29 cellular contexts compared by ENCODE assay signal in the genomic region with DNA sequence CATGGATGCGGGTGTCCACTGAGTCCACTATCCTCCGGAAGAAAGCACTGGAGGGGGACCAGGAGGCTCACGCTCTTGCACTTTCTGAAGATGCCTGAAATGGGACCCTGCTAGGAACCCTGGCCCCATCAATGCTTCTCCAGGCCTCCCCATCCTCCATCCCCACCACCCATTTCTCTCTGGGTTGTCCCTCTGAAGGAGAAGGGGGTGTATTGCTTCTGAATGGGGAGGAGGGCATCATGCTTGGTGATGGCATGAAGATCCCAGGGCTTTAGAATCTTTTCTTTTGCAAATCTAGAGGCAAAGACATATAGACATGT. TPM values are rescaled to one million over a fixed set of nuclear protein-coding genes. Genes with fewer than 3 reads are reported as not detected.
DNase-seq lines count a peak whose midpoint lies in the region; ATAC-seq and TF ChIP-seq lines count a peak whose summit lies in the region.
"Had no signal": no experiment of that assay in that cellular context is flagged by ENCODE, and none has a peak within 500 bp of the region (broad histone marks: within the 10 kb centered on the region; RNA-seq: fewer than 3 reads in every experiment).

No MANE protein-coding gene starts in this region.

- DNase-seq in glutamatergic neuron, result no peak
- no peak for DNase-seq in CD8-positive, alpha-beta memory T cell
- DNase-seq in foreskin melanocyte, result no peak
- no peak for DNase-seq in AG08396 (ENCODE audit: low spot score)
- DNase-seq: ACHN; activated CD4-positive, CD25-positive, alpha-beta regulatory T cell; immature natural killer cell; KG1; left colon; mammary epithelial cell; MM.1S; NCI-H1930; NCI-H2171 treated with DMSO at 0.1 percent for 48 hours; stimulated activated CD8-positive, alpha-beta memory T cell treated with anti-CD3 and anti-CD28 coated beads, Interleukin-4, amount 100 ng/mL, for 48 hours; stimulated activated naive CD8-positive, alpha-beta T cell treated with anti-CD3 and anti-CD28 coated beads, Interleukin-15, amount 100 ng/mL, for 72 hours; thyroid gland had no signal

- H3K27me3 ChIP-seq in HUES64 (ENCODE audit: insufficient read depth, low read length) (peaks cover 51% of the 10 kb centered on the region), parathyroid adenoma (ENCODE audit: control insufficient read depth, insufficient read depth, low read length) (peaks cover 3% of the 10 kb centered on the region)
- H3K27me3 ChIP-seq in CD8-positive, alpha-beta memory T cell (ENCODE audit: insufficient read depth, low read length, poor library complexity, severe bottlenecking), result peaks cover 18% of the 10 kb centered on the region

- H3K4me3 Mint-ChIP-seq in glutamatergic neuron (ENCODE audit: unreplicated experiment), result peak overlapping the region; percentile 88
- no peak overlapping the region for H3K4me3 Mint-ChIP-seq in CD8-positive, alpha-beta memory T cell
- H3K4me3 Mint-ChIP-seq: activated CD8-positive, alpha-beta memory T cell treated with anti-CD3 and anti-CD28 coated beads, Interleukin-2, amount 10 ng/mL, durations not matched to agents 7 days and 5 days; immature natural killer cell had no signal

- ATAC-seq in GM21723 (IDR thresholded peaks at IDR 0.05; ENCODE audit: unreplicated experiment), result no peak
- ATAC-seq: activated CD8-positive, alpha-beta memory T cell treated with anti-CD3 and anti-CD28 coated beads, Interleukin-2, amount 10 ng/mL, durations not matched to agents 7 days and 5 days; gastroesophageal sphincter; left colon; stimulated activated naive CD8-positive, alpha-beta T cell treated with anti-CD3 and anti-CD28 coated beads, Interleukin-15, amount 100 ng/mL, for 72 hours had no signal

- H3K9me3 Mint-ChIP-seq in glutamatergic neuron (ENCODE audit: unreplicated experiment), result peaks cover 8% of the 10 kb centered on the region
- peaks cover 0 to 3% (median 0%) of the 10 kb centered on the region in 5 donors for H3K9me3 Mint-ChIP-seq in CD8-positive, alpha-beta memory T cell
- H3K9me3 Mint-ChIP-seq: stimulated activated naive CD8-positive, alpha-beta T cell treated with anti-CD3 and anti-CD28 coated beads, Interleukin-15, amount 100 ng/mL, for 72 hours had no signal

- CTCF ChIA-PET in CD8-positive, alpha-beta memory T cell (lab: Charles Lee), result no interaction called here

- POLR2A ChIA-PET in CD8-positive, alpha-beta memory T cell (lab: Charles Lee), result no interaction called here

- H3K9ac ChIP-seq in ES-I3 (ENCODE audit: low read depth, low read length), result peak overlapping the region; percentile 51; the same call in 1 of the 2 replicates
- no peak overlapping the region for H3K9ac ChIP-seq in HUES64 (ENCODE audit: low read depth, low read length)
- H3K9ac ChIP-seq in parathyroid adenoma, result no peak overlapping the region

- peak overlapping the region; percentile 65 for H2AFZ ChIP-seq in parathyroid adenoma

- TF ChIP-seq CTCF in glutamatergic neuron (IDR thresholded peaks at IDR 0.05; ENCODE audit: partially characterized antibody, unreplicated experiment) (no peak), parathyroid adenoma (IDR thresholded peaks at IDR 0.05) (no peak)

- no peaks in the 10 kb centered on the region for H3K36me3 Mint-ChIP-seq in glutamatergic neuron (ENCODE audit: unreplicated experiment)
- H3K36me3 Mint-ChIP-seq in CD8-positive, alpha-beta memory T cell, result no peaks in the 10 kb centered on the region
- H3K36me3 Mint-ChIP-seq: activated CD8-positive, alpha-beta memory T cell treated with anti-CD3 and anti-CD28 coated beads, Interleukin-2, amount 10 ng/mL, durations not matched to agents 7 days and 5 days; immature natural killer cell had no signal

- H3K36me3 ChIP-seq in ES-I3 (ENCODE audit: insufficient read depth, low read length) (no peaks in the 10 kb centered on the region; the same call in 1 of the 2 replicates), HUES64 (ENCODE audit: insufficient read depth, low read length) (no peaks in the 10 kb centered on the region), parathyroid adenoma (ENCODE audit: control insufficient read depth, insufficient read depth, low read length) (no peaks in the 10 kb centered on the region)
- no peaks in the 10 kb centered on the region for H3K36me3 ChIP-seq in CD8-positive, alpha-beta memory T cell (ENCODE audit: insufficient read depth, low read length)
- H3K36me3 ChIP-seq: gastroesophageal sphincter, neutrophil, thyroid gland had no signal

- peaks cover 2% of the 10 kb centered on the region for H3K4me1 Mint-ChIP-seq in glutamatergic neuron (ENCODE audit: low read depth, unreplicated experiment)
- peaks cover 8 to 25% (median 12%) of the 10 kb centered on the region in 3 donors for H3K4me1 Mint-ChIP-seq in CD8-positive, alpha-beta memory T cell

- peak overlapping the region; percentile 60; the same call in 1 of the 2 replicates for H3K4me3 ChIP-seq in HUES64 (ENCODE audit: low read length)
- no peak overlapping the region for H3K4me3 ChIP-seq in parathyroid adenoma (ENCODE audit: low read depth, low read length)
- H3K4me3 ChIP-seq in CD8-positive, alpha-beta memory T cell (ENCODE audit: low read length), result no peak overlapping the region
- H3K4me3 ChIP-seq: hepatocyte, thyroid gland had no signal

- 71% methylated on average over 3 of the region's 3 CpGs for WGBS in HUES64

- H3K27ac Mint-ChIP-seq in glutamatergic neuron (ENCODE audit: unreplicated experiment), result peak overlapping the region; percentile 91
- no peak overlapping the region for H3K27ac Mint-ChIP-seq in CD8-positive, alpha-beta memory T cell
- H3K27ac Mint-ChIP-seq: activated CD8-positive, alpha-beta memory T cell treated with anti-CD3 and anti-CD28 coated beads, Interleukin-2, amount 10 ng/mL, durations not matched to agents 7 days and 5 days; immature natural killer cell had no signal

- H3K27ac ChIP-seq in HUES64 (ENCODE audit: low read depth, low read length), result no peak overlapping the region
- H3K27ac ChIP-seq in parathyroid adenoma, result peak overlapping the region; percentile 50
- H3K27ac ChIP-seq in CD8-positive, alpha-beta memory T cell (ENCODE audit: low read depth, low read length), result no peak overlapping the region
- H3K27ac ChIP-seq: gastroesophageal sphincter, hepatocyte, neutrophil, thyroid gland had no signal

- no peak overlapping the region for H3K4me2 ChIP-seq in parathyroid adenoma (ENCODE audit: low read length)

- H3K27me3 Mint-ChIP-seq in glutamatergic neuron (ENCODE audit: unreplicated experiment), result peaks cover 20% of the 10 kb centered on the region
- H3K27me3 Mint-ChIP-seq in CD8-positive, alpha-beta memory T cell, result peaks cover 37 to 63% of the 10 kb centered on the region in 2 donors

- H3K79me2 ChIP-seq in parathyroid adenoma, result no peaks in the 10 kb centered on the region
- H3K79me2 ChIP-seq: hepatocyte had no signal

- peaks cover 8% of the 10 kb centered on the region; the same call in 1 of the 2 replicates for H3K4me1 ChIP-seq in ES-I3 (ENCODE audit: insufficient read depth, low read length)
- H3K4me1 ChIP-seq in HUES64 (ENCODE audit: insufficient read depth, low read length), result peaks cover 2% of the 10 kb centered on the region; the same call in 1 of the 2 replicates
- peaks cover 4% of the 10 kb centered on the region for H3K4me1 ChIP-seq in parathyroid adenoma
- H3K4me1 ChIP-seq in CD8-positive, alpha-beta memory T cell (ENCODE audit: insufficient read depth, low read length), result peaks cover 5% of the 10 kb centered on the region

- H3K9me3 ChIP-seq in ES-I3 (ENCODE audit: control insufficient read depth, insufficient read depth, low read length), result no peaks in the 10 kb centered on the region
- H3K9me3 ChIP-seq in HUES64 (ENCODE audit: insufficient read depth, low read depth, low read length), result no peaks in the 10 kb centered on the region
- no peaks in the 10 kb centered on the region for H3K9me3 ChIP-seq in parathyroid adenoma (ENCODE audit: control insufficient read depth, low read length)
- H3K9me3 ChIP-seq in CD8-positive, alpha-beta memory T cell (ENCODE audit: low read length), result no peaks in the 10 kb centered on the region
- H3K9me3 ChIP-seq: gastroesophageal sphincter, neutrophil, thyroid gland had no signal

RNA-seq across cellular contexts. Expression of gene JPH4, which starts 0.7 kb away (rescaled TPM):
- polyA plus RNA-seq in HUES64 (2013, experiment 1 of 2), result 13.9 TPM
- 17.3 TPM for polyA plus RNA-seq in HUES64 (2013, experiment 2 of 2)
- 52.7 TPM for total RNA-seq in glutamatergic neuron (ENCODE audit: unreplicated experiment)
- 1 to 10 TPM; 1.8 TPM for total RNA-seq in CD8-positive, alpha-beta memory T cell
- not detected for polyA plus RNA-seq in CD8-positive, alpha-beta memory T cell
- total RNA-seq: fibroblast of lung, G401 had no signal
- polyA plus RNA-seq: BJ, fibroblast of lung had no signal

RNA-seq across cellular contexts. Expression of gene AP1G2, which starts 11.7 kb away (rescaled TPM):
- 36.2 TPM for polyA plus RNA-seq in HUES64 (2013, experiment 1 of 2)
- 41.1 TPM for polyA plus RNA-seq in HUES64 (2013, experiment 2 of 2)
- total RNA-seq in glutamatergic neuron (ENCODE audit: unreplicated experiment), result 105 TPM
- total RNA-seq in CD8-positive, alpha-beta memory T cell, result 100 to 1,000 TPM; 152 to 154 TPM
- 80.8 TPM for polyA plus RNA-seq in CD8-positive, alpha-beta memory T cell

RNA-seq across cellular contexts. Expression of gene THTPA, which starts 23.2 kb away (rescaled TPM):
- polyA plus RNA-seq in HUES64 (2013, experiment 1 of 2), result 13.6 TPM
- polyA plus RNA-seq in HUES64 (2013, experiment 2 of 2), result 17.4 TPM
- total RNA-seq in glutamatergic neuron (ENCODE audit: unreplicated experiment), result 19.3 TPM
- total RNA-seq in CD8-positive, alpha-beta memory T cell, result 10 to 100 TPM; 13.4 TPM
- polyA plus RNA-seq in CD8-positive, alpha-beta memory T cell, result 10.7 TPM

RNA-seq across cellular contexts. Expression of gene ZFHX2, which starts 27.7 kb away (rescaled TPM):
- polyA plus RNA-seq in HUES64 (2013, experiment 1 of 2), result 14.5 TPM
- 15.4 TPM for polyA plus RNA-seq in HUES64 (2013, experiment 2 of 2)
- 39.1 TPM for total RNA-seq in glutamatergic neuron (ENCODE audit: unreplicated experiment)
- 1 to 10 TPM; 2.4 to 2.5 TPM for total RNA-seq in CD8-positive, alpha-beta memory T cell
- not detected for polyA plus RNA-seq in CD8-positive, alpha-beta memory T cell
- total RNA-seq: RPMI7951 had no signal
- polyA plus RNA-seq: fibroblast of lung had no signal

RNA-seq across cellular contexts. Expression of gene DHRS2, which starts 56.9 kb away (rescaled TPM):
- polyA plus RNA-seq in HUES64 (2013, experiment 1 of 2), result 1.7 TPM
- polyA plus RNA-seq in HUES64 (2013, experiment 2 of 2), result 2.5 TPM
- total RNA-seq in glutamatergic neuron (ENCODE audit: unreplicated experiment), result 0.42 TPM
- total RNA-seq in CD8-positive, alpha-beta memory T cell, result 1 to 10 TPM; 3.0 to 3.1 TPM
- polyA plus RNA-seq in CD8-positive, alpha-beta memory T cell, result not detected
- total RNA-seq: fibroblast of lung, posterior vena cava, thyroid gland had no signal

Comparison
In these comparisons a context has a peak if more than half of its experiments do, and no peak if none do; other contexts are left out.
1. RNA of gene JPH4, which starts 0.7 kb away (total RNA-seq): 52.7 TPM in glutamatergic neuron (single experiment); 1.8 TPM in CD8-positive, alpha-beta memory T cell; every median in the first group is over 10 times any median in the second.